14 cellular contexts compared by ENCODE assay signal in genomic region chrX:96994088-96994487, GRCh38.
"Had no signal": no experiment of that assay in that cellular context is flagged by ENCODE, and none has a peak within 500 bp of the region (broad histone marks: within the 10 kb centered on the region; RNA-seq: fewer than 3 reads in every experiment).

No MANE protein-coding gene starts in this region.

- H3K27ac ChIP-seq: foreskin keratinocyte, lower lobe of right lung, sigmoid colon, spleen, thoracic aorta, upper lobe of right lung had no signal

- DNase-seq: activated CD4-positive, alpha-beta T cell treated with anti-CD3 and anti-CD28 coated beads, Interleukin-2, amount 50 U/mL, for 1 hour; activated naive CD4-positive, alpha-beta T cell treated with Interleukin-2 at 50 U/mL for 16 hours; anterior cingulate cortex; dermis blood vessel endothelial cell; effector memory CD8-positive, alpha-beta T cell; foreskin keratinocyte; head of caudate nucleus; left cardiac atrium; lower lobe of right lung; sigmoid colon; spleen; upper lobe of right lung had no signal

- H3K36me3 ChIP-seq: lower lobe of right lung, sigmoid colon, spleen, thoracic aorta, upper lobe of right lung had no signal

- H3K27me3 ChIP-seq: foreskin keratinocyte, sigmoid colon, spleen, upper lobe of right lung had no signal

- H3K4me3 ChIP-seq: lower lobe of right lung, sigmoid colon, spleen, thoracic aorta, upper lobe of right lung had no signal

- H3K9me3 ChIP-seq: lower lobe of right lung, sigmoid colon, spleen, thoracic aorta, upper lobe of right lung had no signal

- H3K4me1 ChIP-seq: foreskin keratinocyte, lower lobe of right lung, sigmoid colon, spleen, upper lobe of right lung had no signal

- ATAC-seq: activated T-helper 17 cell treated with anti-CD3 and anti-CD28 coated beads, Interleukin-2, amount 50 U/mL, for 72 hours; effector memory CD8-positive, alpha-beta T cell; foreskin keratinocyte; left cardiac atrium; lower lobe of right lung; upper lobe of right lung had no signal
